8 cellular contexts compared by ENCODE assay signal in genomic region chr22:41917906-41918791, GRCh38. TPM values are rescaled to one million over a fixed set of nuclear protein-coding genes. Genes with fewer than 3 reads are reported as not detected.
DNase-seq lines count a peak whose midpoint lies in the region; TF ChIP-seq lines count a peak whose summit lies in the region.

No MANE protein-coding gene starts in this region.

- H3K9me3 ChIP-seq in WERI-Rb-1 (ENCODE audit: severe bottlenecking), result no peaks in the 10 kb centered on the region

- peak overlapping the region; percentile 43 for H3K4me3 Mint-ChIP-seq in activated naive CD4-positive, alpha-beta T cell treated with anti-CD3 and anti-CD28 coated beads, Interleukin-2, amount 50 U/mL, for 24 hours
- H3K4me3 Mint-ChIP-seq in dendritic cell treated with granulocyte-macrophage colony-stimulating factor and Interleukin-4, amounts not matched to agents 40 ng/mL and 50 ng/mL, for 4 days, result peak overlapping the region; percentile 17
- no peak overlapping the region for H3K4me3 Mint-ChIP-seq in HFFc6

- H3K27me3 ChIP-seq in WERI-Rb-1 (ENCODE audit: insufficient read depth, low read depth, severe bottlenecking), result peaks cover 36% of the 10 kb centered on the region

- no peak overlapping the region for H3K27ac Mint-ChIP-seq in activated naive CD4-positive, alpha-beta T cell treated with anti-CD3 and anti-CD28 coated beads, Interleukin-2, amount 50 U/mL, for 24 hours
- peak overlapping the region; percentile 73 for H3K27ac Mint-ChIP-seq in dendritic cell treated with granulocyte-macrophage colony-stimulating factor and Interleukin-4, amounts not matched to agents 40 ng/mL and 50 ng/mL, for 4 days
- no peak overlapping the region for H3K27ac Mint-ChIP-seq in HFFc6

- no peak overlapping the region for H3K27ac ChIP-seq in WERI-Rb-1

- no peaks in the 10 kb centered on the region for H3K9me3 Mint-ChIP-seq in activated naive CD4-positive, alpha-beta T cell treated with anti-CD3 and anti-CD28 coated beads, Interleukin-2, amount 50 U/mL, for 24 hours
- H3K9me3 Mint-ChIP-seq in dendritic cell treated with granulocyte-macrophage colony-stimulating factor and Interleukin-4, amounts not matched to agents 40 ng/mL and 50 ng/mL, for 4 days, result no peaks in the 10 kb centered on the region
- H3K9me3 Mint-ChIP-seq in HFFc6, result no peaks in the 10 kb centered on the region

- TF ChIP-seq CTCF in WERI-Rb-1 (IDR thresholded peaks at IDR 0.05; ENCODE audit: low read depth, low read length), result no peak
- TF ChIP-seq CTCF in HFFc6 (IDR thresholded peaks at IDR 0.05), result no peak

- no peaks in the 10 kb centered on the region for H3K36me3 ChIP-seq in WERI-Rb-1

- H3K4me3 ChIP-seq in WERI-Rb-1 (ENCODE audit: low read depth, low read length), result no peak overlapping the region

- intact Hi-C loops in dendritic cell treated with granulocyte-macrophage colony-stimulating factor and Interleukin-4, amounts not matched to agents 40 ng/mL and 50 ng/mL, for 4 days (cut with micrococcal nuclease), result no loop called here

- H3K36me3 Mint-ChIP-seq in activated naive CD4-positive, alpha-beta T cell treated with anti-CD3 and anti-CD28 coated beads, Interleukin-2, amount 50 U/mL, for 24 hours, result no peaks in the 10 kb centered on the region
- H3K36me3 Mint-ChIP-seq in dendritic cell treated with granulocyte-macrophage colony-stimulating factor and Interleukin-4, amounts not matched to agents 40 ng/mL and 50 ng/mL, for 4 days (ENCODE audit: low read depth), result no peaks in the 10 kb centered on the region
- no peaks in the 10 kb centered on the region for H3K36me3 Mint-ChIP-seq in HFFc6 (ENCODE audit: low read depth)

- H3K4me1 Mint-ChIP-seq in activated naive CD4-positive, alpha-beta T cell treated with anti-CD3 and anti-CD28 coated beads, Interleukin-2, amount 50 U/mL, for 24 hours, result peaks cover 21% of the 10 kb centered on the region
- H3K4me1 Mint-ChIP-seq in dendritic cell treated with granulocyte-macrophage colony-stimulating factor and Interleukin-4, amounts not matched to agents 40 ng/mL and 50 ng/mL, for 4 days (ENCODE audit: low read depth), result peaks cover 61% of the 10 kb centered on the region
- H3K4me1 Mint-ChIP-seq in HFFc6 (ENCODE audit: low read depth), result peaks cover 5% of the 10 kb centered on the region; the same call in 1 of the 2 replicates

- DNase-seq in activated naive CD4-positive, alpha-beta T cell treated with Interleukin-2 at 50 U/mL for 16 hours, result no peak
- peak; percentile 66 for DNase-seq in NCI-H2196 (lab: John Stamatoyannopoulos, UW; ENCODE audit: unreplicated experiment)
- peak; percentile 54 for DNase-seq in renal cortical epithelial cell (ENCODE audit: low read depth)
- DNase-seq in DMS114 treated with DMSO at 0.1 percent for 48 hours (lab: John Stamatoyannopoulos, UW; ENCODE audit: unreplicated experiment), result no peak
- no peak for DNase-seq in WERI-Rb-1
- no peak for DNase-seq in HFFc6

- peaks cover 11% of the 10 kb centered on the region for H3K27me3 Mint-ChIP-seq in activated naive CD4-positive, alpha-beta T cell treated with anti-CD3 and anti-CD28 coated beads, Interleukin-2, amount 50 U/mL, for 24 hours
- H3K27me3 Mint-ChIP-seq in dendritic cell treated with granulocyte-macrophage colony-stimulating factor and Interleukin-4, amounts not matched to agents 40 ng/mL and 50 ng/mL, for 4 days, result peaks cover 61% of the 10 kb centered on the region
- peaks cover 25% of the 10 kb centered on the region for H3K27me3 Mint-ChIP-seq in HFFc6 (ENCODE audit: insufficient read depth)

RNA-seq across cellular contexts. Expression of gene SHISA8, which starts 3.3 kb away (rescaled TPM):
- not detected in 2 replicates for total RNA-seq in renal cortical epithelial cell
- total RNA-seq in HFFc6 (2021; fragmentation: NEBNext Ultra II Directional; extraction: Animal tissue kit (Norgen Biotek cat#: 25700)), result not detected

RNA-seq across cellular contexts. Expression of gene TNFRSF13C, which starts 8.5 kb away (rescaled TPM):
- 0.15 and 0.17 TPM in 2 replicates for total RNA-seq in renal cortical epithelial cell
- under 1 TPM; 0.05 to 0.32 (median 0.25) TPM for total RNA-seq in HFFc6 (2021; fragmentation: NEBNext Ultra II Directional; extraction: Animal tissue kit (Norgen Biotek cat#: 25700))

RNA-seq across cellular contexts. Expression of gene CENPM, which starts 28.8 kb away (rescaled TPM):
- 1.8 and 10.8 TPM in 2 replicates for total RNA-seq in renal cortical epithelial cell
- total RNA-seq in HFFc6 (2021; fragmentation: NEBNext Ultra II Directional; extraction: Animal tissue kit (Norgen Biotek cat#: 25700)), result 10 to 100 TPM; 15.6 to 29.4 (median 26.3) TPM

RNA-seq across cellular contexts. Expression of gene SEPTIN3, which starts 51.1 kb away (rescaled TPM):
- total RNA-seq in renal cortical epithelial cell, result 0.05 and 0.35 TPM in 2 replicates
- total RNA-seq in HFFc6 (2021; fragmentation: NEBNext Ultra II Directional; extraction: Animal tissue kit (Norgen Biotek cat#: 25700)), result under 1 TPM in 2 of 6 experiments, not detected in 4; 0.05 to 0.17 TPM

Comparison
In these comparisons a context has a peak if more than half of its experiments do, and no peak if none do; other contexts are left out.
1. DNase-seq: peak in NCI-H2196 (single experiment) and renal cortical epithelial cell (single experiment); none in activated naive CD4-positive, alpha-beta T cell treated with Interleukin-2 at 50 U/mL for 16 hours (single experiment), DMS114 treated with DMSO at 0.1 percent for 48 hours (single experiment), WERI-Rb-1 (single experiment) and HFFc6 (single experiment).